In the genomic region with DNA sequence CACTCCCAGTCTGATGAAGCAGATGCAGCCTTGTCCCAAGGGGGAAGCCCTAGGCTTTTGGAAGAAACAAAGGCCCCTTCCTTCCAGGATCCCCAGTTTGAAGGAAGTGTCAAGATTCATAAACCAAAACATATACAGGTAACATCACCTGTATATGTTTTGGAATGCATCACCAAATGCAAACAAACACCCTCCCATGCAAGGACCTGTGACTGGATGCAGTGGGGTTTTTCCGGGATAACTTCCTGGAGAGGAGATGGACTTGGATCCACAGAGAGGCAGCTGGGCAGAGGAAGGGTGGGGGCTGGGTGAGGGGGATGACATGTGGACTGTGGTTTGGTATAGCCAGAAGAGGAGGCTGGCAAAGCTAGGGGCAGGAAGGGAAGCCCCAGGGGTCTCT, we compare ENCODE assay signal across 30 cellular contexts. TPM values are rescaled to one million over a fixed set of nuclear protein-coding genes. Genes with fewer than 3 reads are reported as not detected.
"Had no signal": no experiment of that assay in that cellular context is flagged by ENCODE, and none has a peak within 500 bp of the region (broad histone marks: within the 10 kb centered on the region; RNA-seq: fewer than 3 reads in every experiment).

No MANE protein-coding gene starts in this region.

- DNase-seq: activated B cell treated with CpG ODN at 0.5 μM for 24 hours; activated CD4-positive, alpha-beta T cell treated with anti-CD3 and anti-CD28 coated beads for 4 hours; activated CD4-positive, alpha-beta T cell treated with anti-CD3 and anti-CD28 coated beads, Interleukin-2, amount 50 U/mL, for 48 hours; activated gamma-delta T cell; activated naive CD4-positive, alpha-beta T cell treated with anti-CD3 and anti-CD28 coated beads, Interleukin-2, amount 50 U/mL, for 16 hours; activated T-cell treated with anti-CD3 and anti-CD28 coated beads, Interleukin-2, amount 50 U/mL, for 72 hours; anterior cingulate cortex; body of pancreas; caudate nucleus; effector memory CD8-positive, alpha-beta T cell; gastrocnemius medialis; head of caudate nucleus; left ventricle myocardium inferior; right lobe of liver; stimulated activated CD4-positive, alpha-beta T cell treated with anti-CD3 and anti-CD28 coated beads, Interleukin-2, amount 100 ng/mL, for 48 hours; stimulated activated CD8-positive, alpha-beta memory T cell treated with anti-CD3 and anti-CD28 coated beads, Interleukin-4, amount 100 ng/mL, for 48 hours; stimulated activated naive B cell treated with anti-CD40 and anti-IgM and Interleukin-4, amounts not matched to agents 10 μg/mL and 1 μg/mL and 100 μg/mL, for 72 hours; T-helper 9 cell; testis; uterus had no signal

- H3K9me3 ChIP-seq: body of pancreas, gastrocnemius medialis, left ventricle myocardium inferior, neutrophil, pancreas, right lobe of liver, testis, uterus had no signal

- H3K36me3 Mint-ChIP-seq: mesothelial cell of epicardium; natural killer cell treated with Interleukin-12 subunit alpha and Interleukin-12 subunit beta and Interleukin-15 and Interleukin-18, amount 100 ng/mL, for 72 hours; stimulated activated naive B cell treated with anti-CD40 and anti-IgM and Interleukin-4, amounts not matched to agents 10 μg/mL and 1 μg/mL and 100 μg/mL, for 72 hours had no signal

- H3K4me1 Mint-ChIP-seq: activated B cell treated with CpG ODN at 0.5 μM for 24 hours, mesothelial cell of epicardium had no signal

- H3K27me3 ChIP-seq: body of pancreas, gastrocnemius medialis, pancreas, right lobe of liver, testis, uterus had no signal

- H3K4me3 Mint-ChIP-seq: activated B cell treated with CpG ODN at 0.5 μM for 24 hours; activated T-cell treated with anti-CD3 and anti-CD28 coated beads, Interleukin-2, amount 50 U/mL, for 72 hours; effector memory CD8-positive, alpha-beta T cell; mesothelial cell of epicardium; natural killer cell treated with Interleukin-12 subunit alpha and Interleukin-12 subunit beta and Interleukin-15 and Interleukin-18, amount 100 ng/mL, for 72 hours; stimulated activated naive B cell treated with anti-CD40 and anti-IgM and Interleukin-4, amounts not matched to agents 10 μg/mL and 1 μg/mL and 100 μg/mL, for 72 hours had no signal

- H3K4me1 ChIP-seq: body of pancreas, gastrocnemius medialis, left ventricle myocardium inferior, pancreas, right lobe of liver, testis, uterus had no signal

- H3K27ac ChIP-seq: body of pancreas, gastrocnemius medialis, left ventricle myocardium inferior, neutrophil, pancreas, right lobe of liver, testis, uterus had no signal

- H3K9me3 Mint-ChIP-seq: activated B cell treated with CpG ODN at 0.5 μM for 24 hours; activated T-cell treated with anti-CD3 and anti-CD28 coated beads, Interleukin-2, amount 50 U/mL, for 72 hours; effector memory CD8-positive, alpha-beta T cell; mesothelial cell of epicardium; natural killer cell treated with Interleukin-12 subunit alpha and Interleukin-12 subunit beta and Interleukin-15 and Interleukin-18, amount 100 ng/mL, for 72 hours; stimulated activated naive B cell treated with anti-CD40 and anti-IgM and Interleukin-4, amounts not matched to agents 10 μg/mL and 1 μg/mL and 100 μg/mL, for 72 hours had no signal

- H3K4me3 ChIP-seq: body of pancreas, gastrocnemius medialis, left ventricle myocardium inferior, pancreas, right lobe of liver, testis, uterus had no signal

- ATAC-seq: activated T-cell treated with anti-CD3 and anti-CD28 coated beads, Interleukin-2, amount 50 U/mL, for 72 hours; body of pancreas; effector memory CD8-positive, alpha-beta T cell; gastrocnemius medialis; natural killer cell treated with Interleukin-12 subunit alpha and Interleukin-12 subunit beta and Interleukin-15 and Interleukin-18, amount 100 ng/mL, for 72 hours; pancreas; right lobe of liver; stimulated activated naive B cell treated with anti-CD40 and anti-IgM and Interleukin-4, amounts not matched to agents 10 μg/mL and 1 μg/mL and 100 μg/mL, for 72 hours had no signal

- H3K36me3 ChIP-seq: gastrocnemius medialis, left ventricle myocardium inferior, neutrophil, pancreas, right lobe of liver, uterus had no signal

- H3K27ac Mint-ChIP-seq: activated B cell treated with CpG ODN at 0.5 μM for 24 hours; activated T-cell treated with anti-CD3 and anti-CD28 coated beads, Interleukin-2, amount 50 U/mL, for 72 hours; effector memory CD8-positive, alpha-beta T cell; mesothelial cell of epicardium; natural killer cell treated with Interleukin-12 subunit alpha and Interleukin-12 subunit beta and Interleukin-15 and Interleukin-18, amount 100 ng/mL, for 72 hours; stimulated activated naive B cell treated with anti-CD40 and anti-IgM and Interleukin-4, amounts not matched to agents 10 μg/mL and 1 μg/mL and 100 μg/mL, for 72 hours had no signal

RNA-seq across cellular contexts. Expression of a gene that starts 1.5 kb away (rescaled TPM):
- total RNA-seq: activated B cell treated with CpG ODN at 0.5 μM for 24 hours; activated T-cell treated with anti-CD3 and anti-CD28 coated beads, Interleukin-2, amount 50 U/mL, for 72 hours; body of pancreas; dermis microvascular lymphatic vessel endothelial cell; endothelial cell of umbilical vein; gastrocnemius medialis; left ventricle myocardium inferior; mammary epithelial cell; mesothelial cell of epicardium; natural killer cell treated with Interleukin-12 subunit alpha and Interleukin-12 subunit beta and Interleukin-15 and Interleukin-18, amount 100 ng/mL, for 72 hours; pancreas; pulmonary artery endothelial cell; right lobe of liver; T-helper 1 cell treated with Interleukin-12 subunit alpha and Interleukin-12 subunit beta and Interleukin-4 antibody, amounts not matched to agents 30 ng/mL and 1 ng/mL, for 36 hours; testis had no signal
- polyA plus RNA-seq: endothelial cell of umbilical vein, pancreas had no signal

RNA-seq across cellular contexts. Expression of a gene that starts 18.3 kb away (rescaled TPM):
- total RNA-seq: activated T-cell treated with anti-CD3 and anti-CD28 coated beads, Interleukin-2, amount 50 U/mL, for 72 hours; body of pancreas; dermis microvascular lymphatic vessel endothelial cell; endothelial cell of umbilical vein; gastrocnemius medialis; kidney epithelial cell; left ventricle myocardium inferior; mammary epithelial cell; mesothelial cell of epicardium; natural killer cell treated with Interleukin-12 subunit alpha and Interleukin-12 subunit beta and Interleukin-15 and Interleukin-18, amount 100 ng/mL, for 72 hours; pulmonary artery endothelial cell; T-helper 1 cell treated with Interleukin-12 subunit alpha and Interleukin-12 subunit beta and Interleukin-4 antibody, amounts not matched to agents 30 ng/mL and 1 ng/mL, for 36 hours; uterus had no signal
- polyA plus RNA-seq: endothelial cell of umbilical vein, mammary epithelial cell, pancreas had no signal

RNA-seq across cellular contexts. Expression of a gene that starts 48.3 kb away (rescaled TPM):
- total RNA-seq: endothelial cell of umbilical vein, pulmonary artery endothelial cell had no signal
- polyA plus RNA-seq: endothelial cell of umbilical vein, mammary epithelial cell had no signal

RNA-seq across cellular contexts. Expression of a gene that starts 48.7 kb away (rescaled TPM):
- total RNA-seq: activated B cell treated with CpG ODN at 0.5 μM for 24 hours, body of pancreas, dermis microvascular lymphatic vessel endothelial cell, endothelial cell of umbilical vein, gastrocnemius medialis, kidney epithelial cell, left ventricle myocardium inferior, mammary epithelial cell, pancreas, pulmonary artery endothelial cell, right lobe of liver, uterus had no signal
- polyA plus RNA-seq: endothelial cell of umbilical vein, mammary epithelial cell, pancreas had no signal
